Comparison of ENCODE assay signal across 1 cellular context in genomic region chr20:46991850-46992639, GRCh38.
TF ChIP-seq lines count a peak whose summit lies in the region.

No MANE protein-coding gene starts in this region.

TF ChIP-seq in K562, 482 proteins besides CTCF, POLR2A, EP300 and RAD21:
- TF ChIP-seq LCOR (CRISPR knock-in tag; IDR thresholded peaks at IDR 0.05) (no peak), NFIX (CRISPR knock-in tag; IDR thresholded peaks at IDR 0.05; ENCODE audit: low read depth) (no peak), EWSR1 (IDR thresholded peaks at IDR 0.05; ENCODE audit: borderline replicate concordance, low read depth, partially characterized antibody) (no peak), BCOR (IDR thresholded peaks at IDR 0.05) (peak; percentile 75), SMARCA5 (IDR thresholded peaks at IDR 0.05) (no peak), CHD1 (IDR thresholded peaks at IDR 0.05; ENCODE audit: low read length) (no peak), RNF2 (IDR thresholded peaks at IDR 0.05) (no peak), ZNF12 (CRISPR knock-in tag; IDR thresholded peaks at IDR 0.05) (no peak), NR2C2 (CRISPR knock-in tag; IDR thresholded peaks at IDR 0.05) (no peak), NR2C2 (tag; IDR thresholded peaks at IDR 0.05) (no peak), POLR2H (tag; IDR thresholded peaks at IDR 0.05; ENCODE audit: low read depth) (no peak), RBM25 (IDR thresholded peaks at IDR 0.05; ENCODE audit: low read depth, low read length, severe bottlenecking) (peak; percentile 77), ZNF778 (CRISPR knock-in tag; IDR thresholded peaks at IDR 0.05) (no peak), ATF1 (CRISPR knock-in tag; IDR thresholded peaks at IDR 0.05) (no peak), ATF1 (tag; IDR thresholded peaks at IDR 0.05) (no peak), MNT (conservative IDR thresholded peaks at IDR 0.05) (no peak), ZNF232 (CRISPR knock-in tag; IDR thresholded peaks at IDR 0.05) (no peak), ZNF324 (CRISPR knock-in tag; IDR thresholded peaks at IDR 0.05) (no peak), ILK (tag; IDR thresholded peaks at IDR 0.05; ENCODE audit: borderline replicate concordance, low read depth) (no peak), EP400 (IDR thresholded peaks at IDR 0.05) (no peak), SMAD4 (CRISPR knock-in tag; conservative IDR thresholded peaks at IDR 0.05) (no peak), ZSCAN29 (IDR thresholded peaks at IDR 0.05) (no peak), TAF1 (IDR thresholded peaks at IDR 0.05; ENCODE audit: control insufficient read depth, extremely low read depth, insufficient read depth, low read length, severe bottlenecking) (no peak), ZNF57 (CRISPR knock-in tag; IDR thresholded peaks at IDR 0.05) (no peak), SMAD3 (CRISPR knock-in tag; conservative IDR thresholded peaks at IDR 0.05) (no peak), ZNF408 (CRISPR knock-in tag; IDR thresholded peaks at IDR 0.05; ENCODE audit: low read depth) (no peak), KDM1A (IDR thresholded peaks at IDR 0.05) (peak; percentile 33 to 37; a peak in 2 of 4 replicates), PYGO2 (tag; IDR thresholded peaks at IDR 0.05) (no peak), ARHGAP35 (IDR thresholded peaks at IDR 0.05; ENCODE audit: partially characterized antibody) (no peak), ZNF764 (CRISPR knock-in tag; IDR thresholded peaks at IDR 0.05; ENCODE audit: low read depth) (no peak), CEBPB (tag; IDR thresholded peaks at IDR 0.05) (peak; percentile 71), MYBL2 (IDR thresholded peaks at IDR 0.05; ENCODE audit: low read depth) (no peak), MYBL2 (CRISPR knock-in tag; IDR thresholded peaks at IDR 0.05; ENCODE audit: borderline replicate concordance) (no peak), CGGBP1 (CRISPR knock-in tag; IDR thresholded peaks at IDR 0.05) (no peak), ZNF23 (CRISPR knock-in tag; IDR thresholded peaks at IDR 0.05) (no peak), ZSCAN32 (CRISPR knock-in tag; IDR thresholded peaks at IDR 0.05) (no peak), HIVEP1 (CRISPR knock-in tag; IDR thresholded peaks at IDR 0.05) (no peak), ETS1 (conservative IDR thresholded peaks at IDR 0.05; ENCODE audit: control insufficient read depth, low read depth, low read length) (no peak), SMC3 (conservative IDR thresholded peaks at IDR 0.05; ENCODE audit: insufficient read depth, low read depth, low read length) (no peak), MBD2 (IDR thresholded peaks at IDR 0.05; ENCODE audit: borderline replicate concordance, low read depth) (no peak), BRD9 (IDR thresholded peaks at IDR 0.05; ENCODE audit: low read depth, partially characterized antibody) (no peak), STAT5B (CRISPR knock-in tag; IDR thresholded peaks at IDR 0.05) (no peak), CEBPG (CRISPR knock-in tag; IDR thresholded peaks at IDR 0.05) (no peak), CEBPG (tag; conservative IDR thresholded peaks at IDR 0.05 in 1 of 2, IDR thresholded peaks at IDR 0.05 in 1 of 2) (0 out of 4 replicates have a peak, but pooled peaks of 1 of the 2 experiments have one; percentile 33), CHD4 (IDR thresholded peaks at IDR 0.05; ENCODE audit: insufficient read depth, insufficient replicate concordance, low read depth, low read length, poor library complexity, severe bottlenecking) (peak; percentile 78), SOX6 (IDR thresholded peaks at IDR 0.05) (no peak)
- TF ChIP-seq, protein P1, sequence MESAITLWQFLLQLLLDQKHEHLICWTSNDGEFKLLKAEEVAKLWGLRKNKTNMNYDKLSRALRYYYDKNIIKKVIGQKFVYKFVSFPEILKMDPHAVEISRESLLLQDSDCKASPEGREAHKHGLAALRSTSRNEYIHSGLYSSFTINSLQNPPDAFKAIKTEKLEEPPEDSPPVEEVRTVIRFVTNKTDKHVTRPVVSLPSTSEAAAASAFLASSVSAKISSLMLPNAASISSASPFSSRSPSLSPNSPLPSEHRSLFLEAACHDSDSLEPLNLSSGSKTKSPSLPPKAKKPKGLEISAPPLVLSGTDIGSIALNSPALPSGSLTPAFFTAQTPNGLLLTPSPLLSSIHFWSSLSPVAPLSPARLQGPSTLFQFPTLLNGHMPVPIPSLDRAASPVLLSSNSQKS (CRISPR knock-in tag; IDR thresholded peaks at IDR 0.05), result no peak
- TF ChIP-seq, protein P2, sequence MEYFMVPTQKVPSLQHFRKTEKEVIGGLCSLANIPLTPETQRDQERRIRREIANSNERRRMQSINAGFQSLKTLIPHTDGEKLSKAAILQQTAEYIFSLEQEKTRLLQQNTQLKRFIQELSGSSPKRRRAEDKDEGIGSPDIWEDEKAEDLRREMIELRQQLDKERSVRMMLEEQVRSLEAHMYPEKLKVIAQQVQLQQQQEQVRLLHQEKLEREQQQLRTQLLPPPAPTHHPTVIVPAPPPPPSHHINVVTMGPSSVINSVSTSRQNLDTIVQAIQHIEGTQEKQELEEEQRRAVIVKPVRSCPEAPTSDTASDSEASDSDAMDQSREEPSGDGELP (CRISPR knock-in tag; IDR thresholded peaks at IDR 0.05; ENCODE audit: borderline replicate concordance), result no peak
- TF ChIP-seq, protein P3, sequence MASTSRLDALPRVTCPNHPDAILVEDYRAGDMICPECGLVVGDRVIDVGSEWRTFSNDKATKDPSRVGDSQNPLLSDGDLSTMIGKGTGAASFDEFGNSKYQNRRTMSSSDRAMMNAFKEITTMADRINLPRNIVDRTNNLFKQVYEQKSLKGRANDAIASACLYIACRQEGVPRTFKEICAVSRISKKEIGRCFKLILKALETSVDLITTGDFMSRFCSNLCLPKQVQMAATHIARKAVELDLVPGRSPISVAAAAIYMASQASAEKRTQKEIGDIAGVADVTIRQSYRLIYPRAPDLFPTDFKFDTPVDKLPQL (IDR thresholded peaks at IDR 0.05; ENCODE audit: extremely low read depth, insufficient read length), result no peak
- TF ChIP-seq, protein P4, sequence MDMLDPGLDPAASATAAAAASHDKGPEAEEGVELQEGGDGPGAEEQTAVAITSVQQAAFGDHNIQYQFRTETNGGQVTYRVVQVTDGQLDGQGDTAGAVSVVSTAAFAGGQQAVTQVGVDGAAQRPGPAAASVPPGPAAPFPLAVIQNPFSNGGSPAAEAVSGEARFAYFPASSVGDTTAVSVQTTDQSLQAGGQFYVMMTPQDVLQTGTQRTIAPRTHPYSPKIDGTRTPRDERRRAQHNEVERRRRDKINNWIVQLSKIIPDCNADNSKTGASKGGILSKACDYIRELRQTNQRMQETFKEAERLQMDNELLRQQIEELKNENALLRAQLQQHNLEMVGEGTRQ (CRISPR knock-in tag; IDR thresholded peaks at IDR 0.05), result no peak
- TF ChIP-seq, protein P5, sequence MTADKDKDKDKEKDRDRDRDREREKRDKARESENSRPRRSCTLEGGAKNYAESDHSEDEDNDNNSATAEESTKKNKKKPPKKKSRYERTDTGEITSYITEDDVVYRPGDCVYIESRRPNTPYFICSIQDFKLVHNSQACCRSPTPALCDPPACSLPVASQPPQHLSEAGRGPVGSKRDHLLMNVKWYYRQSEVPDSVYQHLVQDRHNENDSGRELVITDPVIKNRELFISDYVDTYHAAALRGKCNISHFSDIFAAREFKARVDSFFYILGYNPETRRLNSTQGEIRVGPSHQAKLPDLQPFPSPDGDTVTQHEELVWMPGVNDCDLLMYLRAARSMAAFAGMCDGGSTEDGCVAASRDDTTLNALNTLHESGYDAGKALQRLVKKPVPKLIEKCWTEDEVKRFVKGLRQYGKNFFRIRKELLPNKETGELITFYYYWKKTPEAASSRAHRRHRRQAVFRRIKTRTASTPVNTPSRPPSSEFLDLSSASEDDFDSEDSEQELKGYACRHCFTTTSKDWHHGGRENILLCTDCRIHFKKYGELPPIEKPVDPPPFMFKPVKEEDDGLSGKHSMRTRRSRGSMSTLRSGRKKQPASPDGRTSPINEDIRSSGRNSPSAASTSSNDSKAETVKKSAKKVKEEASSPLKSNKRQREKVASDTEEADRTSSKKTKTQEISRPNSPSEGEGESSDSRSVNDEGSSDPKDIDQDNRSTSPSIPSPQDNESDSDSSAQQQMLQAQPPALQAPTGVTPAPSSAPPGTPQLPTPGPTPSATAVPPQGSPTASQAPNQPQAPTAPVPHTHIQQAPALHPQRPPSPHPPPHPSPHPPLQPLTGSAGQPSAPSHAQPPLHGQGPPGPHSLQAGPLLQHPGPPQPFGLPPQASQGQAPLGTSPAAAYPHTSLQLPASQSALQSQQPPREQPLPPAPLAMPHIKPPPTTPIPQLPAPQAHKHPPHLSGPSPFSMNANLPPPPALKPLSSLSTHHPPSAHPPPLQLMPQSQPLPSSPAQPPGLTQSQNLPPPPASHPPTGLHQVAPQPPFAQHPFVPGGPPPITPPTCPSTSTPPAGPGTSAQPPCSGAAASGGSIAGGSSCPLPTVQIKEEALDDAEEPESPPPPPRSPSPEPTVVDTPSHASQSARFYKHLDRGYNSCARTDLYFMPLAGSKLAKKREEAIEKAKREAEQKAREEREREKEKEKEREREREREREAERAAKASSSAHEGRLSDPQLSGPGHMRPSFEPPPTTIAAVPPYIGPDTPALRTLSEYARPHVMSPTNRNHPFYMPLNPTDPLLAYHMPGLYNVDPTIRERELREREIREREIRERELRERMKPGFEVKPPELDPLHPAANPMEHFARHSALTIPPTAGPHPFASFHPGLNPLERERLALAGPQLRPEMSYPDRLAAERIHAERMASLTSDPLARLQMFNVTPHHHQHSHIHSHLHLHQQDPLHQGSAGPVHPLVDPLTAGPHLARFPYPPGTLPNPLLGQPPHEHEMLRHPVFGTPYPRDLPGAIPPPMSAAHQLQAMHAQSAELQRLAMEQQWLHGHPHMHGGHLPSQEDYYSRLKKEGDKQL (CRISPR knock-in tag; IDR thresholded peaks at IDR 0.05; ENCODE audit: borderline replicate concordance), result no peak
- TF ChIP-seq, protein P6, sequence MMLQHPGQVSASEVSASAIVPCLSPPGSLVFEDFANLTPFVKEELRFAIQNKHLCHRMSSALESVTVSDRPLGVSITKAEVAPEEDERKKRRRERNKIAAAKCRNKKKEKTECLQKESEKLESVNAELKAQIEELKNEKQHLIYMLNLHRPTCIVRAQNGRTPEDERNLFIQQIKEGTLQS (IDR thresholded peaks at IDR 0.05), result no peak
- TF ChIP-seq, protein P6 (CRISPR knock-in tag; conservative IDR thresholded peaks at IDR 0.05), result no peak
